ENCODE assay signal across 8 cellular contexts in genomic region chr5:172479034-172479783, GRCh38. TPM values are rescaled to one million over a fixed set of nuclear protein-coding genes. Genes with fewer than 3 reads are reported as not detected.
DNase-seq lines count a peak whose midpoint lies in the region; ATAC-seq, FAIRE-seq and TF ChIP-seq lines count a peak whose summit lies in the region.

No MANE protein-coding gene starts in this region.

- in situ Hi-C loops in GM13976 (cut with MboI; ENCODE audit: low sequenced_read_pairs, unreplicated experiment): no loop called here

- CTCF ChIA-PET in A549 (lab: Yijun Ruan, JAX): interaction anchor here (0.6 to 8.2 kb wide), 46 partner anchors 10 to 814 kb away, joined by 3 to 198 read pairs (median 4); partner anchors contain the start of gene NEURL1B

- no peak overlapping the region for H2BK120ac ChIP-seq in mesenchymal stem cell (ENCODE audit: low read depth, low read length)

- H2BK12ac ChIP-seq in mesenchymal stem cell (ENCODE audit: low read length in 2 of 2): peak overlapping the region in 1 of 2 experiments; percentile 6

- no peak overlapping the region for H2AFZ ChIP-seq in mesenchymal stem cell (ENCODE audit: low read depth, low read length)

- H2BK15ac ChIP-seq in mesenchymal stem cell (ENCODE audit: low read depth, poor library complexity, severe bottlenecking): no peak overlapping the region

- POLR2A ChIA-PET in A549 (lab: Yijun Ruan, JAX): no interaction called here

- DNase-seq in A549 (ENCODE audit: low read depth in 1 of 2, low spot score in 1 of 2) (peak; percentile 92), GM13976 (ENCODE audit: low spot score) (peak; percentile 88), HL-60 (ENCODE audit: low read depth in 1 of 2, low spot score in 1 of 2) (peak; percentile 63 to 75), NCI-H82 treated with DMSO at 0.1 percent for 48 hours (lab: John Stamatoyannopoulos, UW; ENCODE audit: unreplicated experiment) (peak; percentile 33), epidermal melanocyte (ENCODE audit: insufficient read length, low spot score) (peak; percentile 79), mesenchymal stem cell (peak; percentile 91)
- peak; percentile 71 for DNase-seq in activated CD8-positive, alpha-beta memory T cell treated with anti-CD3 and anti-CD28 coated beads for 24 hours
- DNase-seq in stimulated activated CD8-positive, alpha-beta memory T cell treated with anti-CD3 and anti-CD28 coated beads, Interleukin-7, amount 100 ng/mL, for 48 hours (ENCODE audit: extremely low read depth in 1 of 2, low read depth in 1 of 2): peak; percentile 18 to 57

- H3K18ac ChIP-seq in mesenchymal stem cell (ENCODE audit: low read depth in 1 of 2, low read length in 2 of 2): no peak overlapping the region

- no peak overlapping the region for H3K23ac ChIP-seq in mesenchymal stem cell (ENCODE audit: low read length in 2 of 2)

- ATAC-seq in A549: peak; percentile 94 to 99

- H3K4me3 ChIP-seq in A549 (no peak overlapping the region), HL-60 (replicated peaks; ENCODE audit: insufficient read depth, low read length) (no peak overlapping the region), mesenchymal stem cell (ENCODE audit: insufficient read depth in 1 of 2, low read depth in 1 of 2, low read length in 2 of 2) (no peak overlapping the region)

- peak; percentile 96 to 97 for TF ChIP-seq RAD21 in A549 (conservative IDR thresholded peaks at IDR 0.05 in 1 of 2, IDR thresholded peaks at IDR 0.05 in 1 of 2)

- H3K27ac ChIP-seq in A549 (no peak overlapping the region; a peak in 1 of 6 replicates), HL-60 (replicated peaks) (no peak overlapping the region), mesenchymal stem cell (ENCODE audit: low read length, poor library complexity, severe bottlenecking) (no peak overlapping the region)

- WGBS in A549 (ENCODE audit: missing lambda C conversion rate): 44% methylated on average over 18 of the region's 21 CpGs
- 42% methylated on average over 19 of the region's 21 CpGs for WGBS in mesenchymal stem cell

- no peak overlapping the region for H2AK5ac ChIP-seq in mesenchymal stem cell (ENCODE audit: low read length, severe bottlenecking)

- TF ChIP-seq CTCF in A549 (IDR thresholded peaks at IDR 0.05) (peak; percentile 96), GM13976 (IDR thresholded peaks at IDR 0.05; ENCODE audit: borderline replicate concordance, control extremely low read depth, extremely low read depth, insufficient read depth, missing control alignments) (peak; percentile 66), HL-60 (IDR thresholded peaks at IDR 0.05; ENCODE audit: insufficient read depth, low read length) (peak; percentile 65)

- no peaks in the 10 kb centered on the region for H3K9me3 ChIP-seq in A549
- no peaks in the 10 kb centered on the region for H3K9me3 ChIP-seq in mesenchymal stem cell (ENCODE audit: control insufficient read depth, low read length)

- H2BK5ac ChIP-seq in mesenchymal stem cell (ENCODE audit: low read depth, low read length, poor library complexity, severe bottlenecking): no peak overlapping the region

- H3K4ac ChIP-seq in mesenchymal stem cell (ENCODE audit: low read depth in 1 of 2, low read length in 2 of 2): no peak overlapping the region

- no peak overlapping the region for H3K9ac ChIP-seq in mesenchymal stem cell (ENCODE audit: low read length)

- H3K27me3 ChIP-seq in HL-60 (ENCODE audit: insufficient read depth, poor library complexity, severe bottlenecking) (peaks cover under 1% of the 10 kb centered on the region), mesenchymal stem cell (ENCODE audit: control insufficient read depth in 1 of 2, insufficient read depth in 1 of 2, low read length in 2 of 2) (peaks cover under 1 to 12% of the 10 kb centered on the region in 2 experiments)

- no peaks in the 10 kb centered on the region for H3K79me1 ChIP-seq in mesenchymal stem cell (replicated peaks; ENCODE audit: low read length, poor library complexity, severe bottlenecking)

- no peak for TF ChIP-seq POLR2A in A549 (IDR thresholded peaks at IDR 0.05; ENCODE audit: low read length)

- no peaks in the 10 kb centered on the region for H3K36me3 ChIP-seq in mesenchymal stem cell (ENCODE audit: control insufficient read depth in 1 of 2, insufficient read depth in 2 of 2, low read depth in 1 of 2, low read length in 2 of 2)

- H3K14ac ChIP-seq in mesenchymal stem cell (ENCODE audit: low read length in 2 of 2): no peak overlapping the region

- peak overlapping the region; percentile 45 for H4K8ac ChIP-seq in mesenchymal stem cell (ENCODE audit: low read length)

- no peak for FAIRE-seq in A549 (lab: Jason Lieb, UNC)

- TF ChIP-seq EP300 in A549 (IDR thresholded peaks at IDR 0.05): no peak

- H3K4me2 ChIP-seq in A549 (no peak overlapping the region), mesenchymal stem cell (ENCODE audit: low read length, poor library complexity, severe bottlenecking) (no peak overlapping the region)

- H3K4me1 ChIP-seq in A549 (no peaks in the 10 kb centered on the region), mesenchymal stem cell (ENCODE audit: control insufficient read depth, insufficient read depth, low read depth, low read length) (peaks cover 2% of the 10 kb centered on the region)

- no peak overlapping the region for H4K91ac ChIP-seq in mesenchymal stem cell (ENCODE audit: low read length)

TF ChIP-seq in A549, 52 proteins besides CTCF, POLR2A, EP300 and RAD21:
- TF ChIP-seq NPAS2 (CRISPR knock-in tag; IDR thresholded peaks at IDR 0.05; ENCODE audit: borderline replicate concordance) (no peak), RARB (CRISPR knock-in tag; IDR thresholded peaks at IDR 0.05) (no peak), HES2 (IDR thresholded peaks at IDR 0.05) (no peak), SMC3 (IDR thresholded peaks at IDR 0.05) (peak; percentile 98), HOXB13 (CRISPR knock-in tag; IDR thresholded peaks at IDR 0.05; ENCODE audit: low read depth) (no peak), E2F6 (IDR thresholded peaks at IDR 0.05; ENCODE audit: borderline replicate concordance, low read depth) (no peak), HEYL (CRISPR knock-in tag; IDR thresholded peaks at IDR 0.05) (no peak), HMGXB4 (CRISPR knock-in tag; IDR thresholded peaks at IDR 0.05; ENCODE audit: borderline replicate concordance) (no peak), ZNF302 (CRISPR knock-in tag; IDR thresholded peaks at IDR 0.05) (no peak), MAX (IDR thresholded peaks at IDR 0.05) (0 out of 2 replicates have a peak, but pooled peaks have one; percentile 33), ESRRA (IDR thresholded peaks at IDR 0.05; ENCODE audit: borderline replicate concordance, low read length) (0 out of 2 replicates have a peak, but pooled peaks have one; percentile 38), CBX8 (IDR thresholded peaks at IDR 0.05) (no peak), HOXB5 (CRISPR knock-in tag; IDR thresholded peaks at IDR 0.05) (no peak), BHLHE40 (IDR thresholded peaks at IDR 0.05; ENCODE audit: low read depth, low read length) (no peak)

RNA-seq across cellular contexts. Expression of gene SH3PXD2B, which starts 24.9 kb away (rescaled TPM):
- polyA plus RNA-seq in A549 (2011; rRNA removed): 15.5 TPM in 2 replicates
- 6.9 and 9.8 TPM in 2 replicates for polyA plus RNA-seq in A549 (2012; cell fraction: cytosol; rRNA removed)
- 11.7 and 13.3 TPM in 2 replicates for polyA plus RNA-seq in A549 (2012; cell fraction: nucleus; rRNA removed)
- 12.4 to 15.4 TPM (median 15.1 TPM) in 3 replicates for polyA plus RNA-seq in A549 (2017; fragmentation: RNase III; extraction: RNeasy Plus Mini Kit Qiagen cat#74134 plus additional on column Dnase treatment)
- polyA minus RNA-seq in A549 (2011; rRNA and poly(A)+ RNA removed): 20.4 and 21.2 TPM in 2 replicates
- 25.7 TPM for polyA plus RNA-seq in mesenchymal stem cell (2013, experiment 1 of 2)
- 23.0 TPM for polyA plus RNA-seq in mesenchymal stem cell (2013, experiment 2 of 2)

Comparison
In these comparisons a context has a peak if more than half of its experiments do, and no peak if none do; other contexts are left out.
1. DNase-seq: peak in every context shown above with its lines; median percentile 92 in A549; 91 in mesenchymal stem cell; 88 in GM13976; 79 in epidermal melanocyte; 71 in activated CD8-positive, alpha-beta memory T cell treated with anti-CD3 and anti-CD28 coated beads for 24 hours; 69 in HL-60; 38 in stimulated activated CD8-positive, alpha-beta memory T cell treated with anti-CD3 and anti-CD28 coated beads, Interleukin-7, amount 100 ng/mL, for 48 hours; 33 in NCI-H82 treated with DMSO at 0.1 percent for 48 hours.